Comparison of ENCODE assay signal across 26 cellular contexts in genomic region chr14:87615050-87615449, GRCh38.
DNase-seq lines count a peak whose midpoint lies in the region; ATAC-seq, FAIRE-seq and TF ChIP-seq lines count a peak whose summit lies in the region.
"Had no signal": no experiment of that assay in that cellular context is flagged by ENCODE, and none has a peak within 500 bp of the region (broad histone marks: within the 10 kb centered on the region; RNA-seq: fewer than 3 reads in every experiment).

No MANE protein-coding gene starts in this region.

- H2AFZ ChIP-seq in Karpas-422 (ENCODE audit: low read length) = 0 out of 2 replicates have a peak overlapping the region, but pooled peaks have one; percentile 78
- peak overlapping the region; percentile 85; the same call in 1 of the 2 replicates for H2AFZ ChIP-seq in OCI-LY7 (ENCODE audit: low read length)

- peak; percentile 64 for FAIRE-seq in endometrium (lab: Jason Lieb, UNC)
- FAIRE-seq: A204.1, GM12892, GM18507, HTR-8/SVneo, K562 had no signal

- peak overlapping the region in 2 of 11 experiments; percentile 11 to 25; a peak in 1 of 22 replicates for H3K9ac ChIP-seq in BLaER1 treated with 17β-estradiol and CSF1 and Interleukin-3, amounts not matched to agents 10 nM and 100 nM
- H3K9ac ChIP-seq in Karpas-422 (ENCODE audit: low read length) = peak overlapping the region; percentile 25

- CTCF ChIA-PET in OCI-LY7 (lab: Charles Lee; ENCODE audit: unreplicated experiment) = no interaction called here

- ATAC-seq in HG03196 (IDR thresholded peaks at IDR 0.05; ENCODE audit: unreplicated experiment) (no peak), upper lobe of left lung (ENCODE audit: low FRiP score in 2 of 2) (no peak)
- ATAC-seq: HCT116, K562 had no signal

- no peak for TF ChIP-seq POLR2A in upper lobe of left lung (IDR thresholded peaks at IDR 0.05)

- H3K79me2 ChIP-seq in Karpas-422 (ENCODE audit: low read length) (no peaks in the 10 kb centered on the region), OCI-LY7 (ENCODE audit: insufficient read depth, low read depth, low read length) (no peaks in the 10 kb centered on the region)

- peaks cover 6 to 33% (median 22%) of the 10 kb centered on the region in 10 experiments; a peak in 18 of 20 replicates for H3K4me1 ChIP-seq in BLaER1 treated with 17β-estradiol and CSF1 and Interleukin-3, amounts not matched to agents 10 nM and 100 nM
- peaks cover 31% of the 10 kb centered on the region for H3K4me1 ChIP-seq in Karpas-422 (ENCODE audit: low read length)
- H3K4me1 ChIP-seq in OCI-LY7 (ENCODE audit: insufficient read depth, low read length, poor library complexity, severe bottlenecking) = peaks cover 29% of the 10 kb centered on the region
- H3K4me1 ChIP-seq in upper lobe of left lung = no peaks in the 10 kb centered on the region
- H3K4me1 ChIP-seq: BE2C, Caco-2 had no signal

- no peaks in the 10 kb centered on the region for H3K27me3 ChIP-seq in BLaER1 treated with 17β-estradiol and CSF1 and Interleukin-3, amounts not matched to agents 10 nM and 100 nM
- H3K27me3 ChIP-seq in Karpas-422 (ENCODE audit: low read length) (no peaks in the 10 kb centered on the region; the same call in 1 of the 2 replicates), upper lobe of left lung (no peaks in the 10 kb centered on the region)
- H3K27me3 ChIP-seq: BE2C had no signal

- no peaks in the 10 kb centered on the region for H3K9me2 ChIP-seq in Karpas-422 (replicated peaks; ENCODE audit: insufficient read depth, low read length)
- no peaks in the 10 kb centered on the region for H3K9me2 ChIP-seq in OCI-LY7 (ENCODE audit: insufficient read depth, low read length)

- no TSS peak for BruUV-seq in OCI-LY7 (replicated peaks; lab: Mats Ljungman, UMichigan)

- no peak for TF ChIP-seq EP300 in upper lobe of left lung (IDR thresholded peaks at IDR 0.05)

- peak overlapping the region in 7 of 11 experiments; percentile 10 to 63 (median 27); a peak in 9 of 22 replicates for H3K4me2 ChIP-seq in BLaER1 treated with 17β-estradiol and CSF1 and Interleukin-3, amounts not matched to agents 10 nM and 100 nM
- peak overlapping the region; percentile 54 for H3K4me2 ChIP-seq in Karpas-422 (ENCODE audit: low read depth, low read length, poor library complexity, severe bottlenecking)
- peak overlapping the region; percentile 46 for H3K4me2 ChIP-seq in OCI-LY7 (ENCODE audit: low read length)

- peak overlapping the region in 1 of 11 experiments; percentile 18; a peak in 1 of 22 replicates for H3K27ac ChIP-seq in BLaER1 treated with 17β-estradiol and CSF1 and Interleukin-3, amounts not matched to agents 10 nM and 100 nM
- H3K27ac ChIP-seq in Karpas-422 (ENCODE audit: low read length) = peak overlapping the region; percentile 48
- peak overlapping the region; percentile 28 for H3K27ac ChIP-seq in OCI-LY7 (ENCODE audit: low read depth, low read length, poor library complexity, severe bottlenecking)
- no peak overlapping the region for H3K27ac ChIP-seq in upper lobe of left lung
- H3K27ac ChIP-seq: C4-2B had no signal

- 58 to 74% methylated on average over 3 of the region's 3 CpGs for WGBS in upper lobe of left lung, 2 donors

- no peak for TF ChIP-seq CTCF in OCI-LY7 (conservative IDR thresholded peaks at IDR 0.05; ENCODE audit: low read length)
- TF ChIP-seq CTCF in upper lobe of left lung (IDR thresholded peaks at IDR 0.05) = no peak

- H3K36me3 ChIP-seq in BLaER1 treated with 17β-estradiol and CSF1 and Interleukin-3, amounts not matched to agents 10 nM and 100 nM = no peaks in the 10 kb centered on the region
- H3K36me3 ChIP-seq in Karpas-422 (ENCODE audit: insufficient read depth, low read length) = no peaks in the 10 kb centered on the region
- H3K36me3 ChIP-seq in OCI-LY7 (ENCODE audit: insufficient read depth, low read length) = no peaks in the 10 kb centered on the region
- no peaks in the 10 kb centered on the region for H3K36me3 ChIP-seq in upper lobe of left lung
- H3K36me3 ChIP-seq: BE2C had no signal

- DNase-seq in Karpas-422 = peak; percentile 69
- DNase-seq in OCI-LY7 (ENCODE audit: low spot score) = no peak
- DNase-seq in GM03348 (ENCODE audit: low spot score) = no peak
- DNase-seq in upper lobe of left lung = no peak
- DNase-seq in D341Med (ENCODE audit: low spot score) = no peak
- DNase-seq: ACHN; BE2C; Caco-2; CD4-positive, alpha-beta T cell; DMS53; DND-41; EL; GOT3; H7; HFFc6; IMR-90 had no signal

- intact Hi-C loops in OCI-LY7 (cut with micrococcal nuclease; ENCODE audit: unreplicated experiment) = loop anchor here (5.0 kb wide), 1 partner anchor 1153 kb away; no protein-coding TSS in a partner anchor

- H4K20me1 ChIP-seq in BLaER1 treated with 17β-estradiol and CSF1 and Interleukin-3, amounts not matched to agents 10 nM and 100 nM = no peaks in the 10 kb centered on the region
- H4K20me1 ChIP-seq in Karpas-422 (ENCODE audit: insufficient read depth, low read depth, low read length) (no peaks in the 10 kb centered on the region), OCI-LY7 (ENCODE audit: insufficient read depth, low read length) (no peaks in the 10 kb centered on the region)

- H3K9me3 ChIP-seq in BLaER1 treated with 17β-estradiol and CSF1 and Interleukin-3, amounts not matched to agents 10 nM and 100 nM (replicated peaks in 1 of 11) = peaks cover 5 to 22% (median 10%) of the 10 kb centered on the region in 11 experiments; a peak in 21 of 22 replicates
- H3K9me3 ChIP-seq in Karpas-422 (ENCODE audit: low read length) (no peaks in the 10 kb centered on the region), OCI-LY7 (ENCODE audit: low read length) (peaks cover under 1% of the 10 kb centered on the region; the same call in 1 of the 2 replicates), upper lobe of left lung (no peaks in the 10 kb centered on the region)
- H3K9me3 ChIP-seq: BE2C, Caco-2 had no signal

- H3K4me3 ChIP-seq in BLaER1 treated with 17β-estradiol and CSF1 and Interleukin-3, amounts not matched to agents 10 nM and 100 nM = no peak overlapping the region
- peak overlapping the region; percentile 38; the same call in 1 of the 2 replicates for H3K4me3 ChIP-seq in Karpas-422 (ENCODE audit: low read length)
- H3K4me3 ChIP-seq in OCI-LY7 (ENCODE audit: low read depth, low read length, poor library complexity, severe bottlenecking) = peak overlapping the region; percentile 18
- H3K4me3 ChIP-seq in upper lobe of left lung = no peak overlapping the region
- H3K4me3 ChIP-seq: K562 had no signal

- POLR2A ChIA-PET in OCI-LY7 (lab: Charles Lee) = interaction anchor here (0.6 to 2.2 kb wide), 5 partner anchors 13 to 203 kb away, joined by 3 to 5 read pairs (median 3); no protein-coding TSS in a partner anchor

Comparison
In these comparisons a context has a peak if more than half of its experiments do, and no peak if none do; other contexts are left out.
1. H3K27ac ChIP-seq: peak in Karpas-422 (single experiment) and OCI-LY7 (single experiment); none in upper lobe of left lung (0 of 4).
2. H3K4me3 ChIP-seq: peak in Karpas-422 (single experiment) and OCI-LY7 (single experiment); none in BLaER1 treated with 17β-estradiol and CSF1 and Interleukin-3, amounts not matched to agents 10 nM and 100 nM (0 of 10) and upper lobe of left lung (0 of 4).
3. Peak in every context shown above with its lines, with median percentiles within 50 percentile points of each other: H3K4me2 ChIP-seq.